1 cellular context compared by ENCODE assay signal in genomic region chr17:49523706-49524472, GRCh38.
TF ChIP-seq lines count a peak whose summit lies in the region.

No MANE protein-coding gene starts in this region.

TF ChIP-seq in HepG2, 621 proteins besides CTCF, POLR2A, EP300 and RAD21 (continued from another document):
- TF ChIP-seq, protein P1, sequence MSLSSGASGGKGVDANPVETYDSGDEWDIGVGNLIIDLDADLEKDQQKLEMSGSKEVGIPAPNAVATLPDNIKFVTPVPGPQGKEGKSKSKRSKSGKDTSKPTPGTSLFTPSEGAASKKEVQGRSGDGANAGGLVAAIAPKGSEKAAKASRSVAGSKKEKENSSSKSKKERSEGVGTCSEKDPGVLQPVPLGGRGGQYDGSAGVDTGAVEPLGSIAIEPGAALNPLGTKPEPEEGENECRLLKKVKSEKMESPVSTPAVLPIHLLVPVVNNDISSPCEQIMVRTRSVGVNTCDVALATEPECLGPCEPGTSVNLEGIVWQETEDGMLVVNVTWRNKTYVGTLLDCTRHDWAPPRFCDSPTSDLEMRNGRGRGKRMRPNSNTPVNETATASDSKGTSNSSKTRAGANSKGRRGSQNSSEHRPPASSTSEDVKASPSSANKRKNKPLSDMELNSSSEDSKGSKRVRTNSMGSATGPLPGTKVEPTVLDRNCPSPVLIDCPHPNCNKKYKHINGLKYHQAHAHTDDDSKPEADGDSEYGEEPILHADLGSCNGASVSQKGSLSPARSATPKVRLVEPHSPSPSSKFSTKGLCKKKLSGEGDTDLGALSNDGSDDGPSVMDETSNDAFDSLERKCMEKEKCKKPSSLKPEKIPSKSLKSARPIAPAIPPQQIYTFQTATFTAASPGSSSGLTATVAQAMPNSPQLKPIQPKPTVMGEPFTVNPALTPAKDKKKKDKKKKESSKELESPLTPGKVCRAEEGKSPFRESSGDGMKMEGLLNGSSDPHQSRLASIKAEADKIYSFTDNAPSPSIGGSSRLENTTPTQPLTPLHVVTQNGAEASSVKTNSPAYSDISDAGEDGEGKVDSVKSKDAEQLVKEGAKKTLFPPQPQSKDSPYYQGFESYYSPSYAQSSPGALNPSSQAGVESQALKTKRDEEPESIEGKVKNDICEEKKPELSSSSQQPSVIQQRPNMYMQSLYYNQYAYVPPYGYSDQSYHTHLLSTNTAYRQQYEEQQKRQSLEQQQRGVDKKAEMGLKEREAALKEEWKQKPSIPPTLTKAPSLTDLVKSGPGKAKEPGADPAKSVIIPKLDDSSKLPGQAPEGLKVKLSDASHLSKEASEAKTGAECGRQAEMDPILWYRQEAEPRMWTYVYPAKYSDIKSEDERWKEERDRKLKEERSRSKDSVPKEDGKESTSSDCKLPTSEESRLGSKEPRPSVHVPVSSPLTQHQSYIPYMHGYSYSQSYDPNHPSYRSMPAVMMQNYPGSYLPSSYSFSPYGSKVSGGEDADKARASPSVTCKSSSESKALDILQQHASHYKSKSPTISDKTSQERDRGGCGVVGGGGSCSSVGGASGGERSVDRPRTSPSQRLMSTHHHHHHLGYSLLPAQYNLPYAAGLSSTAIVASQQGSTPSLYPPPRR (CRISPR knock-in tag; IDR thresholded peaks at IDR 0.05; ENCODE audit: borderline replicate concordance), result no peak
- TF ChIP-seq MXD4 (CRISPR knock-in tag; IDR thresholded peaks at IDR 0.05), result no peak
- TF ChIP-seq KAT7 (CRISPR knock-in tag; IDR thresholded peaks at IDR 0.05; ENCODE audit: borderline replicate concordance), result no peak
- TF ChIP-seq, protein P2, sequence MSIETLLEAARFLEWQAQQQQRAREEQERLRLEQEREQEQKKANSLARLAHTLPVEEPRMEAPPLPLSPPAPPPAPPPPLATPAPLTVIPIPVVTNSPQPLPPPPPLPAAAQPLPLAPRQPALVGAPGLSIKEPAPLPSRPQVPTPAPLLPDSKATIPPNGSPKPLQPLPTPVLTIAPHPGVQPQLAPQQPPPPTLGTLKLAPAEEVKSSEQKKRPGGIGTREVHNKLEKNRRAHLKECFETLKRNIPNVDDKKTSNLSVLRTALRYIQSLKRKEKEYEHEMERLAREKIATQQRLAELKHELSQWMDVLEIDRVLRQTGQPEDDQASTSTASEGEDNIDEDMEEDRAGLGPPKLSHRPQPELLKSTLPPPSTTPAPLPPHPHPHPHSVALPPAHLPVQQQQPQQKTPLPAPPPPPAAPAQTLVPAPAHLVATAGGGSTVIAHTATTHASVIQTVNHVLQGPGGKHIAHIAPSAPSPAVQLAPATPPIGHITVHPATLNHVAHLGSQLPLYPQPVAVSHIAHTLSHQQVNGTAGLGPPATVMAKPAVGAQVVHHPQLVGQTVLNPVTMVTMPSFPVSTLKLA (IDR thresholded peaks at IDR 0.05), result peak; percentile 72
TF ChIP-seq in HepG2: peak in this region for 2.
